In genomic region chr20:17704589-17705317, GRCh38 we compare ENCODE assay signal across 17 cellular contexts. TPM values are rescaled to one million over a fixed set of nuclear protein-coding genes. Genes with fewer than 3 reads are reported as not detected.
DNase-seq lines count a peak whose midpoint lies in the region; ATAC-seq, FAIRE-seq and TF ChIP-seq lines count a peak whose summit lies in the region.
"Had no signal": no experiment of that assay in that cellular context is flagged by ENCODE, and none has a peak within 500 bp of the region (broad histone marks: within the 10 kb centered on the region; RNA-seq: fewer than 3 reads in every experiment).

No MANE protein-coding gene starts in this region.

- TF ChIP-seq POLR2A in A549 (IDR thresholded peaks at IDR 0.05; ENCODE audit: low read length), result no peak
- no peak for TF ChIP-seq POLR2A in HCT116 (IDR thresholded peaks at IDR 0.05; ENCODE audit: borderline replicate concordance, extremely low read depth, insufficient read depth, insufficient read length)
- TF ChIP-seq POLR2A in K562 (conservative IDR thresholded peaks at IDR 0.05), result no peak
- TF ChIP-seq POLR2A in uterus (IDR thresholded peaks at IDR 0.05), result no peak

- POLR2A ChIA-PET in A549 (lab: Yijun Ruan, JAX), result no interaction called here
- POLR2A ChIA-PET in HCT116 (lab: Charles Lee), result no interaction called here
- POLR2A ChIA-PET in K562 (lab: Yijun Ruan, JAX), result interaction anchor here (0.6 kb wide), 1 partner anchor 17 kb away, joined by 3 read pairs; no protein-coding TSS in a partner anchor

- DNase-seq in A549 (ENCODE audit: low read depth in 1 of 2, low spot score in 1 of 2) (no peak), HCT116 (ENCODE audit: low read depth, low spot score) (no peak), K562 (ENCODE audit: extremely low read depth in 1 of 4, low spot score in 3 of 4) (no peak), hepatocyte (ENCODE audit: low spot score) (no peak), uterus (no peak)
- DNase-seq in activated T-helper 2 cell treated with anti-CD3 and anti-CD28 coated beads, Interferon-gamma antibody, Interleukin-2, Interleukin-4, amounts not matched to agents 10 μg/mL and 5 μg/mL and 100 μg/mL, durations not matched to agents 14 hours and 24 hours and 36 hours (ENCODE audit: low spot score), result no peak
- no peak for DNase-seq in stimulated activated CD4-positive, alpha-beta T cell treated with anti-CD3 and anti-CD28 coated beads, Interleukin-15, amount 100 ng/mL, for 24 hours
- DNase-seq: 8988T; ACHN; CD4-positive, alpha-beta memory T cell; GM23248; H9 had no signal

- H3K9me2 ChIP-seq in HCT116 (ENCODE audit: insufficient read depth) (no peaks in the 10 kb centered on the region), hepatocyte (replicated peaks; ENCODE audit: insufficient read depth) (no peaks in the 10 kb centered on the region)

- no peaks in the 10 kb centered on the region for H3K9me1 ChIP-seq in K562 (ENCODE audit: control insufficient read depth, insufficient read depth, low read length)

- TF ChIP-seq EP300 in A549 (IDR thresholded peaks at IDR 0.05) (no peak), K562 (IDR thresholded peaks at IDR 0.05; ENCODE audit: low read length) (no peak)

- H2AFZ ChIP-seq in HCT116 (ENCODE audit: low read depth, low read length, poor library complexity, severe bottlenecking), result no peak overlapping the region
- H2AFZ ChIP-seq in K562 (ENCODE audit: low read depth, low read length), result 0 out of 2 replicates have a peak overlapping the region, but pooled peaks have one; percentile 49
- H2AFZ ChIP-seq in hepatocyte, result no peak overlapping the region
- H2AFZ ChIP-seq: GM23248 had no signal

- H3K4me3 ChIP-seq in A549 (no peak overlapping the region), HCT116 (replicated peaks in 1 of 2; ENCODE audit: low read depth in 1 of 2, low read length in 2 of 2) (no peak overlapping the region), K562 (no peak overlapping the region), hepatocyte (no peak overlapping the region), uterus (no peak overlapping the region)
- H3K4me3 ChIP-seq: GM23248 had no signal

- H3K27ac Mint-ChIP-seq in activated T-helper 2 cell treated with anti-CD3 and anti-CD28 coated beads, Interferon-gamma antibody, Interleukin-2, Interleukin-4, amounts not matched to agents 10 μg/mL and 5 μg/mL and 100 μg/mL, durations not matched to agents 14 hours and 24 hours and 36 hours, result no peak overlapping the region
- H3K27ac Mint-ChIP-seq: CD4-positive, alpha-beta memory T cell; H9; IgD-negative memory B cell had no signal

- H3K9me3 Mint-ChIP-seq in activated T-helper 2 cell treated with anti-CD3 and anti-CD28 coated beads, Interferon-gamma antibody, Interleukin-2, Interleukin-4, amounts not matched to agents 10 μg/mL and 5 μg/mL and 100 μg/mL, durations not matched to agents 14 hours and 24 hours and 36 hours, result no peaks in the 10 kb centered on the region
- H3K9me3 Mint-ChIP-seq: CD4-positive, alpha-beta memory T cell had no signal

- H3K36me3 Mint-ChIP-seq in activated T-helper 2 cell treated with anti-CD3 and anti-CD28 coated beads, Interferon-gamma antibody, Interleukin-2, Interleukin-4, amounts not matched to agents 10 μg/mL and 5 μg/mL and 100 μg/mL, durations not matched to agents 14 hours and 24 hours and 36 hours (ENCODE audit: low read depth), result no peaks in the 10 kb centered on the region
- H3K36me3 Mint-ChIP-seq: CD4-positive, alpha-beta memory T cell; IgD-negative memory B cell had no signal

- H3K27me3 Mint-ChIP-seq in activated T-helper 2 cell treated with anti-CD3 and anti-CD28 coated beads, Interferon-gamma antibody, Interleukin-2, Interleukin-4, amounts not matched to agents 10 μg/mL and 5 μg/mL and 100 μg/mL, durations not matched to agents 14 hours and 24 hours and 36 hours (ENCODE audit: low read depth), result no peaks in the 10 kb centered on the region

- TF ChIP-seq RAD21 in A549 (conservative IDR thresholded peaks at IDR 0.05 in 1 of 2, IDR thresholded peaks at IDR 0.05 in 1 of 2), result no peak
- TF ChIP-seq RAD21 in HCT116 (IDR thresholded peaks at IDR 0.05; ENCODE audit: low read depth), result no peak
- no peak for TF ChIP-seq RAD21 in K562 (CRISPR knock-in tag; conservative IDR thresholded peaks at IDR 0.05 in 1 of 2, IDR thresholded peaks at IDR 0.05 in 1 of 2)

- no peak overlapping the region for H3K27ac ChIP-seq in A549
- no peak overlapping the region for H3K27ac ChIP-seq in HCT116 (ENCODE audit: low read depth, low read length)
- H3K27ac ChIP-seq in K562 (ENCODE audit: extremely low read depth, low read depth, low read length), result no peak overlapping the region
- H3K27ac ChIP-seq in hepatocyte, result peak overlapping the region; percentile 49
- H3K27ac ChIP-seq in uterus, result no peak overlapping the region
- H3K27ac ChIP-seq: C4-2B, GM23248 had no signal

- ATAC-seq in A549 (peak in 1 of 2 experiments; percentile 49; a peak in 3 of 6 replicates), HCT116 (peak; percentile 54; the same call in 1 of the 2 replicates), K562 (no peak; the same call in 1 of the 3 replicates), GM19328 (IDR thresholded peaks at IDR 0.05; ENCODE audit: unreplicated experiment) (no peak)

- no peaks in the 10 kb centered on the region for H4K20me1 ChIP-seq in HCT116 (ENCODE audit: insufficient read depth)
- no peaks in the 10 kb centered on the region for H4K20me1 ChIP-seq in K562 (replicated peaks; ENCODE audit: control insufficient read depth, insufficient read depth, low read length)
- H4K20me1 ChIP-seq in hepatocyte (ENCODE audit: insufficient read depth, poor library complexity, severe bottlenecking), result no peaks in the 10 kb centered on the region

- no TSS peak for BruUV-seq in HCT116 (replicated peaks; lab: Mats Ljungman, UMichigan)
- no TSS peak for BruUV-seq in K562 (replicated peaks; lab: Mats Ljungman, UMichigan)

- no peak overlapping the region for H3K4me2 ChIP-seq in A549
- no peak overlapping the region for H3K4me2 ChIP-seq in HCT116 (ENCODE audit: low read length)
- no peak overlapping the region for H3K4me2 ChIP-seq in K562 (ENCODE audit: insufficient read depth, low read length)
- no peak overlapping the region for H3K4me2 ChIP-seq in hepatocyte

- no peaks in the 10 kb centered on the region for H3K9me3 ChIP-seq in A549
- no peaks in the 10 kb centered on the region for H3K9me3 ChIP-seq in HCT116 (ENCODE audit: control insufficient read depth in 1 of 2, insufficient read depth in 1 of 2, low read depth in 1 of 2, low read length in 2 of 2)
- H3K9me3 ChIP-seq in K562 (replicated peaks; ENCODE audit: control insufficient read depth, insufficient read depth, low read depth, low read length), result no peaks in the 10 kb centered on the region
- H3K9me3 ChIP-seq in hepatocyte (ENCODE audit: low read depth), result no peaks in the 10 kb centered on the region
- H3K9me3 ChIP-seq in uterus, result no peaks in the 10 kb centered on the region

- WGBS in A549 (ENCODE audit: missing lambda C conversion rate), result 84% methylated on average over 5 of the region's 5 CpGs
- 34% methylated on average over 5 of the region's 5 CpGs for WGBS in K562 (ENCODE audit: insufficient coverage, low coverage, missing lambda C conversion rate)
- WGBS in hepatocyte (ENCODE audit: low lambda C conversion rate, missing lambda C conversion rate), result 98% methylated on average over 5 of the region's 5 CpGs

- RAD21 ChIA-PET in HCT116 (lab: Charles Lee; ENCODE audit: low non-redundant PET in 1 of 2, low total read pairs in 2 of 2, uncharacterized antibody in 2 of 2, unreplicated experiment in 2 of 2), result no interaction called here

- H3K4me3 Mint-ChIP-seq in activated T-helper 2 cell treated with anti-CD3 and anti-CD28 coated beads, Interferon-gamma antibody, Interleukin-2, Interleukin-4, amounts not matched to agents 10 μg/mL and 5 μg/mL and 100 μg/mL, durations not matched to agents 14 hours and 24 hours and 36 hours (ENCODE audit: low read depth), result no peak overlapping the region
- H3K4me3 Mint-ChIP-seq: H9, IgD-negative memory B cell had no signal

- H3K36me3 ChIP-seq in HCT116 (ENCODE audit: control insufficient read depth in 1 of 2, insufficient read depth in 2 of 2, low read length in 2 of 2) (no peaks in the 10 kb centered on the region), K562 (ENCODE audit: control insufficient read depth, insufficient read depth, low read length) (no peaks in the 10 kb centered on the region), hepatocyte (replicated peaks; ENCODE audit: insufficient read depth, low read depth) (no peaks in the 10 kb centered on the region), uterus (no peaks in the 10 kb centered on the region)

- H3K4me1 Mint-ChIP-seq in activated T-helper 2 cell treated with anti-CD3 and anti-CD28 coated beads, Interferon-gamma antibody, Interleukin-2, Interleukin-4, amounts not matched to agents 10 μg/mL and 5 μg/mL and 100 μg/mL, durations not matched to agents 14 hours and 24 hours and 36 hours (ENCODE audit: low read depth), result no peaks in the 10 kb centered on the region
- H3K4me1 Mint-ChIP-seq: CD4-positive, alpha-beta memory T cell; IgD-negative memory B cell had no signal

- TF ChIP-seq CTCF in A549 (IDR thresholded peaks at IDR 0.05) (no peak), HCT116 (IDR thresholded peaks at IDR 0.05 in 2 of 3, conservative IDR thresholded peaks at IDR 0.05 in 1 of 3; ENCODE audit: borderline replicate concordance in 1 of 3, insufficient read depth in 1 of 3, low read depth in 2 of 3, low read length in 2 of 3) (no peak), K562 (IDR thresholded peaks at IDR 0.05 in 2 of 3, conservative IDR thresholded peaks at IDR 0.05 in 1 of 3; ENCODE audit: insufficient read depth in 2 of 3, low read depth in 1 of 3, low read length in 3 of 3) (no peak), hepatocyte (IDR thresholded peaks at IDR 0.05; ENCODE audit: poor library complexity) (no peak), uterus (IDR thresholded peaks at IDR 0.05) (no peak)

- CTCF ChIA-PET in A549 (lab: Yijun Ruan, JAX), result no interaction called here
- CTCF ChIA-PET in HCT116 (lab: Charles Lee), result no interaction called here
- CTCF ChIA-PET in K562 (lab: Yijun Ruan, JAX; ENCODE audit: low intra/inter-chr PET ratio), result no interaction called here

- no peak overlapping the region for H3K9ac ChIP-seq in HCT116 (ENCODE audit: low read length)
- H3K9ac ChIP-seq in K562 (ENCODE audit: insufficient read depth in 1 of 2, low read depth in 2 of 2, low read length in 2 of 2), result no peak overlapping the region
- H3K9ac ChIP-seq: GM23248 had no signal

- H3K79me2 ChIP-seq in HCT116 (ENCODE audit: insufficient read depth, low read length) (no peaks in the 10 kb centered on the region), K562 (ENCODE audit: control insufficient read depth, insufficient read depth, low read length) (no peaks in the 10 kb centered on the region), hepatocyte (no peaks in the 10 kb centered on the region)

- intact Hi-C loops in HCT116 (cut with micrococcal nuclease), result no loop called here
- intact Hi-C loops in K562 (cut with micrococcal nuclease), result no loop called here
- intact Hi-C loops in activated T-helper 2 cell treated with anti-CD3 and anti-CD28 coated beads, Interferon-gamma antibody, Interleukin-2, Interleukin-4, amounts not matched to agents 10 μg/mL and 5 μg/mL and 100 μg/mL, durations not matched to agents 14 hours and 24 hours and 36 hours (cut with micrococcal nuclease), result no loop called here
- intact Hi-C loops in uterus (cut with DNase I; ENCODE audit: low total_unique reads), result no loop called here

- H3K27me3 ChIP-seq in HCT116 (ENCODE audit: insufficient read depth, low read length), result no peaks in the 10 kb centered on the region
- H3K27me3 ChIP-seq in K562 (ENCODE audit: control insufficient read depth in 2 of 2, insufficient read depth in 2 of 2, low read length in 2 of 2), result peaks cover 0 to 38% of the 10 kb centered on the region in 2 experiments; a peak in 4 of 5 replicates
- no peaks in the 10 kb centered on the region for H3K27me3 ChIP-seq in hepatocyte
- H3K27me3 ChIP-seq in uterus, result no peaks in the 10 kb centered on the region

- in situ Hi-C loops in K562 (cut with MboI), result no loop called here

- H3K4me1 ChIP-seq in A549 (no peaks in the 10 kb centered on the region), HCT116 (ENCODE audit: control insufficient read depth in 1 of 2, insufficient read depth in 2 of 2, low read length in 2 of 2) (no peaks in the 10 kb centered on the region), K562 (replicated peaks in 1 of 2; ENCODE audit: control insufficient read depth in 2 of 2, insufficient read depth in 2 of 2, low read length in 2 of 2) (no peaks in the 10 kb centered on the region), hepatocyte (ENCODE audit: insufficient read depth) (peaks cover 20% of the 10 kb centered on the region), uterus (no peaks in the 10 kb centered on the region)

- FAIRE-seq in A549 (lab: Jason Lieb, UNC) (no peak), K562 (lab: Jason Lieb, UNC) (no peak)
- FAIRE-seq: GM18507 had no signal

RNA-seq across cellular contexts. Expression of gene BANF2, which starts 5.0 kb away (rescaled TPM):
- not detected in 2 replicates for polyA plus RNA-seq in A549 (2011; rRNA removed)
- not detected in 2 replicates for polyA plus RNA-seq in A549 (2012; cell fraction: cytosol; rRNA removed)
- not detected in 2 replicates for polyA plus RNA-seq in A549 (2012; cell fraction: nucleus; rRNA removed)
- polyA plus RNA-seq in A549 (2017; fragmentation: RNase III; extraction: RNeasy Plus Mini Kit Qiagen cat#74134 plus additional on column Dnase treatment), result not detected in 3 replicates
- not detected in 2 replicates for polyA minus RNA-seq in A549 (2011; rRNA and poly(A)+ RNA removed)
- total RNA-seq in HCT116 (2021; ENCODE audit: unreplicated experiment), result not detected
- polyA plus RNA-seq in HCT116 (2012), result not detected in 2 replicates
- not detected in 2 replicates for total RNA-seq in K562 (2011; cell fraction: chromatin; rRNA removed; ENCODE audit: low replicate concordance)
- total RNA-seq in K562 (2011; cell fraction: nucleolus; rRNA removed), result not detected in 2 replicates
- total RNA-seq in K562 (2011; cell fraction: nucleoplasm; rRNA removed), result not detected in 2 replicates
- not detected in 2 replicates for total RNA-seq in K562 (2014; rRNA removed)
- total RNA-seq in K562 (2014; rRNA removed; fragmentation: Illumina TruSeq; extraction: Trizol), result not detected in 2 replicates
- not detected in 2 replicates for total RNA-seq in K562 (2015; rRNA removed; fragmentation: Illumina TruSeq; extraction: Trizol)
- total RNA-seq in K562 (2021), result not detected in 2 replicates
- not detected in 2 replicates for polyA plus RNA-seq in K562 (2011; rRNA removed)
- polyA plus RNA-seq in K562 (2011; cell fraction: cytosol; rRNA removed), result not detected in 2 replicates
- not detected in 2 replicates for polyA plus RNA-seq in K562 (2011; cell fraction: nucleus; rRNA removed)
- polyA plus RNA-seq in K562 (2012), result not detected in 2 replicates
- polyA plus RNA-seq in K562 (2014; fragmentation: Illumina TruSeq; extraction: Trizol), result not detected in 2 replicates
- not detected for polyA plus RNA-seq in K562 (2014; fragmentation: Nextera tagmentation; extraction: Ambion mirVana)
- polyA plus RNA-seq in K562 (2014; rRNA removed), result not detected in 2 replicates
- polyA minus RNA-seq in K562 (2011; rRNA and poly(A)+ RNA removed), result not detected in 2 replicates
- not detected in 2 replicates for polyA minus RNA-seq in K562 (2011; cell fraction: cytosol; rRNA and poly(A)+ RNA removed)
- not detected in 2 replicates for polyA minus RNA-seq in K562 (2011; cell fraction: nucleus; rRNA and poly(A)+ RNA removed)
- total RNA-seq in hepatocyte, result not detected in 2 replicates
- polyA plus RNA-seq in hepatocyte, result not detected in 2 replicates
- not detected in 2 replicates for total RNA-seq in activated T-helper 2 cell treated with anti-CD3 and anti-CD28 coated beads, Interferon-gamma antibody, Interleukin-2, Interleukin-4, amounts not matched to agents 10 μg/mL and 5 μg/mL and 100 μg/mL, durations not matched to agents 14 hours and 24 hours and 36 hours
- not detected for total RNA-seq in uterus
- total RNA-seq: CD4-positive, alpha-beta memory T cell; Daoy; GM23248; H9 had no signal
- polyA plus RNA-seq: CD4-positive, alpha-beta memory T cell; GM23248; IgD-negative memory B cell had no signal

RNA-seq across cellular contexts. Expression of gene RRBP1, which starts 22.7 kb away (rescaled TPM):
- 51.6 and 56.5 TPM in 2 replicates for polyA plus RNA-seq in A549 (2011; rRNA removed)
- polyA plus RNA-seq in A549 (2012; cell fraction: cytosol; rRNA removed), result 37.9 and 38.9 TPM in 2 replicates
- 98.9 and 119 TPM in 2 replicates for polyA plus RNA-seq in A549 (2012; cell fraction: nucleus; rRNA removed)
- polyA plus RNA-seq in A549 (2017; fragmentation: RNase III; extraction: RNeasy Plus Mini Kit Qiagen cat#74134 plus additional on column Dnase treatment), result 71.2 to 81.8 TPM (median 79.6 TPM) in 3 replicates
- polyA minus RNA-seq in A549 (2011; rRNA and poly(A)+ RNA removed), result 33.5 and 42.1 TPM in 2 replicates
- total RNA-seq in HCT116 (2021; ENCODE audit: unreplicated experiment), result 123 TPM
- polyA plus RNA-seq in HCT116 (2012), result 90.7 and 95.8 TPM in 2 replicates
- total RNA-seq in K562 (2011; cell fraction: chromatin; rRNA removed; ENCODE audit: low replicate concordance), result 66.3 and 83.0 TPM in 2 replicates
- total RNA-seq in K562 (2011; cell fraction: nucleolus; rRNA removed), result 45.0 and 45.3 TPM in 2 replicates
- 45.3 and 46.8 TPM in 2 replicates for total RNA-seq in K562 (2011; cell fraction: nucleoplasm; rRNA removed)
- total RNA-seq in K562 (2014; rRNA removed), result 21.5 and 28.1 TPM in 2 replicates
- total RNA-seq in K562 (2014; rRNA removed; fragmentation: Illumina TruSeq; extraction: Trizol), result 13.3 and 14.7 TPM in 2 replicates
- 23.0 and 24.0 TPM in 2 replicates for total RNA-seq in K562 (2015; rRNA removed; fragmentation: Illumina TruSeq; extraction: Trizol)
- total RNA-seq in K562 (2021), result 25.7 and 32.0 TPM in 2 replicates
- 9.2 and 12.0 TPM in 2 replicates for polyA plus RNA-seq in K562 (2011; rRNA removed)
- 7.0 and 8.1 TPM in 2 replicates for polyA plus RNA-seq in K562 (2011; cell fraction: cytosol; rRNA removed)
- polyA plus RNA-seq in K562 (2011; cell fraction: nucleus; rRNA removed), result 21.0 and 24.9 TPM in 2 replicates
- 23.1 and 33.3 TPM in 2 replicates for polyA plus RNA-seq in K562 (2012)
- 16.9 and 20.1 TPM in 2 replicates for polyA plus RNA-seq in K562 (2014; fragmentation: Illumina TruSeq; extraction: Trizol)
- polyA plus RNA-seq in K562 (2014; fragmentation: Nextera tagmentation; extraction: Ambion mirVana), result under 1 TPM; 0.84 to 0.95 TPM
- polyA plus RNA-seq in K562 (2014; rRNA removed), result 17.2 and 17.6 TPM in 2 replicates
- 11.9 and 12.7 TPM in 2 replicates for polyA minus RNA-seq in K562 (2011; rRNA and poly(A)+ RNA removed)
- 13.5 and 17.6 TPM in 2 replicates for polyA minus RNA-seq in K562 (2011; cell fraction: cytosol; rRNA and poly(A)+ RNA removed)
- polyA minus RNA-seq in K562 (2011; cell fraction: nucleus; rRNA and poly(A)+ RNA removed), result 12.1 and 18.4 TPM in 2 replicates
- total RNA-seq in hepatocyte, result 182 and 193 TPM in 2 replicates
- polyA plus RNA-seq in hepatocyte, result 242 and 274 TPM in 2 replicates
- total RNA-seq in activated T-helper 2 cell treated with anti-CD3 and anti-CD28 coated beads, Interferon-gamma antibody, Interleukin-2, Interleukin-4, amounts not matched to agents 10 μg/mL and 5 μg/mL and 100 μg/mL, durations not matched to agents 14 hours and 24 hours and 36 hours, result 73.1 and 73.6 TPM in 2 replicates
- total RNA-seq in uterus, result 100 to 1,000 TPM in 2 of 4 donors, 10 to 100 TPM in 2; 13.2 to 172 (median 96.9) TPM

Comparison
In these comparisons a context has a peak if more than half of its experiments do, and no peak if none do; other contexts are left out.
1. Of the 35 proteins assayed by ChIP-seq in both K562 and A549: peak only in K562: none; only in A549: none; in both: USF2; in neither: 34.